1 cellular context compared by ENCODE assay signal in the genomic region with DNA sequence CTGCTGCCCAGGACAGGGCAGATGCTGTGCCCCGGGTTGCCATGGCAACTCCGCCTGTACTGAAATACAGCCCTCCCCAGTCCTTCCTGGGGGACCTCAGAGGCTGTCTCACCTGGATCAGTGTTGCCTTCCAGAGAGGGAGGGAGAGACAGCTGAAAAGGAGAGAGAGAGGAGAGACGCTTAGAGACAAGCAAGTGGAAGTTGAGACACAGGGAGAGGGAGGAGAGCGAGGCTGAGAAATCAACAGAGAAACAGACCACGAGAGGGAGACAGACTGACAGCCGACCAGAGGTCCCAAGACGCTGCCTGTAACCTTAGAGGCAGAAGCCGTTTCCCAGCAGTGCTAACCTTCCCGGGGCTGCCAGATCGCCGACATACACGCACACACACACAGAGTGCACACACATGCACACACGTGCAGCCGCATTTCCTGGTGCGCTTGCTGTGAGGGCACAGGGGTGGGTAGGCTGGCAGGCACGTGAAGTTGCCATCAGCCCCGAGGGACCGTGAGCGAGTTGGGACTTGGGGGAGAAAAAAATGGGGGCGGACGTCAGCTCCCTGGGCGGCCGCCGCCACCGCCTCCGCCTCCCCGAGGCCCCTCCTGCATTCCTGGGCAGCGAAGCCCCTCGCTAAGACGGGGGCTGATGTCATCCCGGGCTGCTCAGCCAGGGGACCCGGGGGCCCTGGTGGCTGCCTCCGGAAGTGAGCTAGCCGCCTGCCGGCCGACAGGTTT.
A peak's percentile ranks its signal among the peaks of the same experiment; 100 is the strongest.
TF ChIP-seq lines count a peak whose summit lies in the region.

No MANE protein-coding gene starts in this region.

TF ChIP-seq in HEK293, 187 proteins besides CTCF, POLR2A, EP300 and RAD21 (continued from another document and continues in another):
- TF ChIP-seq, protein P1, sequence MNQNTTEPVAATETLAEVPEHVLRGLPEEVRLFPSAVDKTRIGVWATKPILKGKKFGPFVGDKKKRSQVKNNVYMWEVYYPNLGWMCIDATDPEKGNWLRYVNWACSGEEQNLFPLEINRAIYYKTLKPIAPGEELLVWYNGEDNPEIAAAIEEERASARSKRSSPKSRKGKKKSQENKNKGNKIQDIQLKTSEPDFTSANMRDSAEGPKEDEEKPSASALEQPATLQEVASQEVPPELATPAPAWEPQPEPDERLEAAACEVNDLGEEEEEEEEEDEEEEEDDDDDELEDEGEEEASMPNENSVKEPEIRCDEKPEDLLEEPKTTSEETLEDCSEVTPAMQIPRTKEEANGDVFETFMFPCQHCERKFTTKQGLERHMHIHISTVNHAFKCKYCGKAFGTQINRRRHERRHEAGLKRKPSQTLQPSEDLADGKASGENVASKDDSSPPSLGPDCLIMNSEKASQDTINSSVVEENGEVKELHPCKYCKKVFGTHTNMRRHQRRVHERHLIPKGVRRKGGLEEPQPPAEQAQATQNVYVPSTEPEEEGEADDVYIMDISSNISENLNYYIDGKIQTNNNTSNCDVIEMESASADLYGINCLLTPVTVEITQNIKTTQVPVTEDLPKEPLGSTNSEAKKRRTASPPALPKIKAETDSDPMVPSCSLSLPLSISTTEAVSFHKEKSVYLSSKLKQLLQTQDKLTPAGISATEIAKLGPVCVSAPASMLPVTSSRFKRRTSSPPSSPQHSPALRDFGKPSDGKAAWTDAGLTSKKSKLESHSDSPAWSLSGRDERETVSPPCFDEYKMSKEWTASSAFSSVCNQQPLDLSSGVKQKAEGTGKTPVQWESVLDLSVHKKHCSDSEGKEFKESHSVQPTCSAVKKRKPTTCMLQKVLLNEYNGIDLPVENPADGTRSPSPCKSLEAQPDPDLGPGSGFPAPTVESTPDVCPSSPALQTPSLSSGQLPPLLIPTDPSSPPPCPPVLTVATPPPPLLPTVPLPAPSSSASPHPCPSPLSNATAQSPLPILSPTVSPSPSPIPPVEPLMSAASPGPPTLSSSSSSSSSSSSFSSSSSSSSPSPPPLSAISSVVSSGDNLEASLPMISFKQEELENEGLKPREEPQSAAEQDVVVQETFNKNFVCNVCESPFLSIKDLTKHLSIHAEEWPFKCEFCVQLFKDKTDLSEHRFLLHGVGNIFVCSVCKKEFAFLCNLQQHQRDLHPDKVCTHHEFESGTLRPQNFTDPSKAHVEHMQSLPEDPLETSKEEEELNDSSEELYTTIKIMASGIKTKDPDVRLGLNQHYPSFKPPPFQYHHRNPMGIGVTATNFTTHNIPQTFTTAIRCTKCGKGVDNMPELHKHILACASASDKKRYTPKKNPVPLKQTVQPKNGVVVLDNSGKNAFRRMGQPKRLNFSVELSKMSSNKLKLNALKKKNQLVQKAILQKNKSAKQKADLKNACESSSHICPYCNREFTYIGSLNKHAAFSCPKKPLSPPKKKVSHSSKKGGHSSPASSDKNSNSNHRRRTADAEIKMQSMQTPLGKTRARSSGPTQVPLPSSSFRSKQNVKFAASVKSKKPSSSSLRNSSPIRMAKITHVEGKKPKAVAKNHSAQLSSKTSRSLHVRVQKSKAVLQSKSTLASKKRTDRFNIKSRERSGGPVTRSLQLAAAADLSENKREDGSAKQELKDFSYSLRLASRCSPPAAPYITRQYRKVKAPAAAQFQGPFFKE (tag by site-specific recombination; IDR thresholded peaks at IDR 0.05; ENCODE audit: borderline replicate concordance), result no peak
- TF ChIP-seq SP7 (tag by site-specific recombination; IDR thresholded peaks at IDR 0.05) (peak; percentile 77), PRDM1 (tag by site-specific recombination; IDR thresholded peaks at IDR 0.05) (peak; percentile 90), ZNF501 (tag by site-specific recombination; IDR thresholded peaks at IDR 0.05) (peak; percentile 71; the same call in 1 of the 2 replicates), ZNF157 (tag by site-specific recombination; IDR thresholded peaks at IDR 0.05) (no peak), ZNF416 (tag by site-specific recombination; IDR thresholded peaks at IDR 0.05) (no peak; the same call in 1 of the 2 replicates), GLIS2 (tag by site-specific recombination; IDR thresholded peaks at IDR 0.05) (peak; percentile 94), ZNF785 (tag by site-specific recombination; IDR thresholded peaks at IDR 0.05) (no peak), ZNF404 (tag by site-specific recombination; IDR thresholded peaks at IDR 0.05) (no peak), ZNF335 (tag by site-specific recombination; conservative IDR thresholded peaks at IDR 0.05) (peak; percentile 99), ZNF16 (tag by site-specific recombination; IDR thresholded peaks at IDR 0.05; ENCODE audit: low read depth) (no peak), ZNF394 (tag by site-specific recombination; IDR thresholded peaks at IDR 0.05; ENCODE audit: borderline replicate concordance) (peak; percentile 49), ZNF341 (tag by site-specific recombination; IDR thresholded peaks at IDR 0.05; ENCODE audit: low read depth) (peak; percentile 56), ZNF791 (tag by site-specific recombination; IDR thresholded peaks at IDR 0.05) (no peak), ZNF133 (tag by site-specific recombination; IDR thresholded peaks at IDR 0.05) (no peak), SP2 (tag by site-specific recombination; IDR thresholded peaks at IDR 0.05) (peak; percentile 30; the same call in 1 of the 2 replicates), ZNF24 (tag by site-specific recombination; IDR thresholded peaks at IDR 0.05) (peak; percentile 56; the same call in 1 of the 2 replicates), HOXA7 (CRISPR knock-in tag; IDR thresholded peaks at IDR 0.05; ENCODE audit: borderline replicate concordance) (no peak), OSR2 (tag by site-specific recombination; IDR thresholded peaks at IDR 0.05) (peak; percentile 48; the same call in 1 of the 2 replicates), ZNF48 (tag by site-specific recombination; IDR thresholded peaks at IDR 0.05) (no peak), KLF8 (tag by site-specific recombination; IDR thresholded peaks at IDR 0.05) (peak; percentile 51; the same call in 1 of the 2 replicates), ZEB2 (tag by site-specific recombination; IDR thresholded peaks at IDR 0.05) (peak; percentile 83), ZNF324 (tag by site-specific recombination; IDR thresholded peaks at IDR 0.05) (peak; percentile 74), ZNF76 (tag by site-specific recombination; IDR thresholded peaks at IDR 0.05; ENCODE audit: borderline replicate concordance, low read depth) (peak; percentile 45; the same call in 1 of the 2 replicates), ZNF626 (tag by site-specific recombination; IDR thresholded peaks at IDR 0.05) (no peak), ZNF843 (tag by site-specific recombination; IDR thresholded peaks at IDR 0.05) (no peak)
- TF ChIP-seq, protein P2, sequence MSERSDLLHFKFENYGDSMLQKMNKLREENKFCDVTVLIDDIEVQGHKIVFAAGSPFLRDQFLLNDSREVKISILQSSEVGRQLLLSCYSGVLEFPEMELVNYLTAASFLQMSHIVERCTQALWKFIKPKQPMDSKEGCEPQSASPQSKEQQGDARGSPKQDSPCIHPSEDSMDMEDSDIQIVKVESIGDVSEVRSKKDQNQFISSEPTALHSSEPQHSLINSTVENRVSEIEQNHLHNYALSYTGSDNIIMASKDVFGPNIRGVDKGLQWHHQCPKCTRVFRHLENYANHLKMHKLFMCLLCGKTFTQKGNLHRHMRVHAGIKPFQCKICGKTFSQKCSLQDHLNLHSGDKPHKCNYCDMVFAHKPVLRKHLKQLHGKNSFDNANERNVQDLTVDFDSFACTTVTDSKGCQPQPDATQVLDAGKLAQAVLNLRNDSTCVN (tag by site-specific recombination; optimal IDR thresholded peaks at IDR 0.05), result peak; percentile 43
- TF ChIP-seq, protein P3, sequence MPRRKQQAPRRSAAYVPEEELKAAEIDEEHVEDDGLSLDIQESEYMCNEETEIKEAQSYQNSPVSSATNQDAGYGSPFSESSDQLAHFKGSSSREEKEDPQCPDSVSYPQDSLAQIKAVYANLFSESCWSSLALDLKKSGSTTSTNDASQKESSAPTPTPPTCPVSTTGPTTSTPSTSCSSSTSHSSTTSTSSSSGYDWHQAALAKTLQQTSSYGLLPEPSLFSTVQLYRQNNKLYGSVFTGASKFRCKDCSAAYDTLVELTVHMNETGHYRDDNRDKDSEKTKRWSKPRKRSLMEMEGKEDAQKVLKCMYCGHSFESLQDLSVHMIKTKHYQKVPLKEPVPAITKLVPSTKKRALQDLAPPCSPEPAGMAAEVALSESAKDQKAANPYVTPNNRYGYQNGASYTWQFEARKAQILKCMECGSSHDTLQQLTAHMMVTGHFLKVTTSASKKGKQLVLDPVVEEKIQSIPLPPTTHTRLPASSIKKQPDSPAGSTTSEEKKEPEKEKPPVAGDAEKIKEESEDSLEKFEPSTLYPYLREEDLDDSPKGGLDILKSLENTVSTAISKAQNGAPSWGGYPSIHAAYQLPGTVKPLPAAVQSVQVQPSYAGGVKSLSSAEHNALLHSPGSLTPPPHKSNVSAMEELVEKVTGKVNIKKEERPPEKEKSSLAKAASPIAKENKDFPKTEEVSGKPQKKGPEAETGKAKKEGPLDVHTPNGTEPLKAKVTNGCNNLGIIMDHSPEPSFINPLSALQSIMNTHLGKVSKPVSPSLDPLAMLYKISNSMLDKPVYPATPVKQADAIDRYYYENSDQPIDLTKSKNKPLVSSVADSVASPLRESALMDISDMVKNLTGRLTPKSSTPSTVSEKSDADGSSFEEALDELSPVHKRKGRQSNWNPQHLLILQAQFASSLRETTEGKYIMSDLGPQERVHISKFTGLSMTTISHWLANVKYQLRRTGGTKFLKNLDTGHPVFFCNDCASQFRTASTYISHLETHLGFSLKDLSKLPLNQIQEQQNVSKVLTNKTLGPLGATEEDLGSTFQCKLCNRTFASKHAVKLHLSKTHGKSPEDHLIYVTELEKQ (tag by site-specific recombination; IDR thresholded peaks at IDR 0.05; ENCODE audit: borderline replicate concordance), result peak; percentile 4; the same call in 1 of the 2 replicates
- TF ChIP-seq, protein P4, sequence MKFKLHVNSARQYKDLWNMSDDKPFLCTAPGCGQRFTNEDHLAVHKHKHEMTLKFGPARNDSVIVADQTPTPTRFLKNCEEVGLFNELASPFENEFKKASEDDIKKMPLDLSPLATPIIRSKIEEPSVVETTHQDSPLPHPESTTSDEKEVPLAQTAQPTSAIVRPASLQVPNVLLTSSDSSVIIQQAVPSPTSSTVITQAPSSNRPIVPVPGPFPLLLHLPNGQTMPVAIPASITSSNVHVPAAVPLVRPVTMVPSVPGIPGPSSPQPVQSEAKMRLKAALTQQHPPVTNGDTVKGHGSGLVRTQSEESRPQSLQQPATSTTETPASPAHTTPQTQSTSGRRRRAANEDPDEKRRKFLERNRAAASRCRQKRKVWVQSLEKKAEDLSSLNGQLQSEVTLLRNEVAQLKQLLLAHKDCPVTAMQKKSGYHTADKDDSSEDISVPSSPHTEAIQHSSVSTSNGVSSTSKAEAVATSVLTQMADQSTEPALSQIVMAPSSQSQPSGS (tag by site-specific recombination; IDR thresholded peaks at IDR 0.05; ENCODE audit: low read depth), result peak; percentile 59
- TF ChIP-seq, protein P5, sequence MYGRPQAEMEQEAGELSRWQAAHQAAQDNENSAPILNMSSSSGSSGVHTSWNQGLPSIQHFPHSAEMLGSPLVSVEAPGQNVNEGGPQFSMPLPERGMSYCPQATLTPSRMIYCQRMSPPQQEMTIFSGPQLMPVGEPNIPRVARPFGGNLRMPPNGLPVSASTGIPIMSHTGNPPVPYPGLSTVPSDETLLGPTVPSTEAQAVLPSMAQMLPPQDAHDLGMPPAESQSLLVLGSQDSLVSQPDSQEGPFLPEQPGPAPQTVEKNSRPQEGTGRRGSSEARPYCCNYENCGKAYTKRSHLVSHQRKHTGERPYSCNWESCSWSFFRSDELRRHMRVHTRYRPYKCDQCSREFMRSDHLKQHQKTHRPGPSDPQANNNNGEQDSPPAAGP (tag by site-specific recombination; IDR thresholded peaks at IDR 0.05), result peak; percentile 57; the same call in 1 of the 2 replicates
- TF ChIP-seq, protein P6, sequence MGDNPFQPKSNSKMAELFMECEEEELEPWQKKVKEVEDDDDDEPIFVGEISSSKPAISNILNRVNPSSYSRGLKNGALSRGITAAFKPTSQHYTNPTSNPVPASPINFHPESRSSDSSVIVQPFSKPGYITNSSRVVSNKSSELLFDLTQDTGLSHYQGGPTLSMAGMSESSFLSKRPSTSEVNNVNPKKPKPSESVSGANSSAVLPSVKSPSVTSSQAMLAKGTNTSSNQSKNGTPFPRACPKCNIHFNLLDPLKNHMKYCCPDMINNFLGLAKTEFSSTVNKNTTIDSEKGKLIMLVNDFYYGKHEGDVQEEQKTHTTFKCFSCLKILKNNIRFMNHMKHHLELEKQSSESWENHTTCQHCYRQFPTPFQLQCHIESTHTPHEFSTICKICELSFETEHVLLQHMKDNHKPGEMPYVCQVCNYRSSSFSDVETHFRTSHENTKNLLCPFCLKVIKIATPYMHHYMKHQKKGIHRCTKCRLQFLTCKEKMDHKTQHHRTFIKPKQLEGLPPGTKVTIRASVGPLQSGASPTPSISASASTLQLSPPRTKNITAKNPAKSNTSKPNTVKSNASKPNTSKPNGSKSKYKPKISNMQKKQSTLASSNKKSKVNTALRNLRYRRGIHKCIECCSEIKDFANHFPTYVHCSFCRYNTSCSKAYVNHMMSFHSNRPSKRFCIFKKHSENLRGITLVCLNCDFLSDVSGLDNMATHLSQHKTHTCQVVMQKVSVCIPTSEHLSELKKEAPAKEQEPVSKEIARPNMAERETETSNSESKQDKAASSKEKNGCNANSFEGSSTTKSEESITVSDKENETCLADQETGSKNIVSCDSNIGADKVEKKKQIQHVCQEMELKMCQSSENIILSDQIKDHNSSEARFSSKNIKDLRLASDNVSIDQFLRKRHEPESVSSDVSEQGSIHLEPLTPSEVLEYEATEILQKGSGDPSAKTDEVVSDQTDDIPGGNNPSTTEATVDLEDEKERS (tag by site-specific recombination; IDR thresholded peaks at IDR 0.05), result peak; percentile 10; the same call in 1 of the 2 replicates
- TF ChIP-seq, protein P7, sequence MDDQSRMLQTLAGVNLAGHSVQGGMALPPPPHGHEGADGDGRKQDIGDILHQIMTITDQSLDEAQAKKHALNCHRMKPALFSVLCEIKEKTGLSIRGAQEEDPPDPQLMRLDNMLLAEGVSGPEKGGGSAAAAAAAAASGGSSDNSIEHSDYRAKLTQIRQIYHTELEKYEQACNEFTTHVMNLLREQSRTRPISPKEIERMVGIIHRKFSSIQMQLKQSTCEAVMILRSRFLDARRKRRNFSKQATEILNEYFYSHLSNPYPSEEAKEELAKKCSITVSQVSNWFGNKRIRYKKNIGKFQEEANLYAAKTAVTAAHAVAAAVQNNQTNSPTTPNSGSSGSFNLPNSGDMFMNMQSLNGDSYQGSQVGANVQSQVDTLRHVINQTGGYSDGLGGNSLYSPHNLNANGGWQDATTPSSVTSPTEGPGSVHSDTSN (CRISPR knock-in tag; IDR thresholded peaks at IDR 0.05), result 0 out of 2 replicates have a peak, but pooled peaks have one; percentile 7
- TF ChIP-seq, protein P8, sequence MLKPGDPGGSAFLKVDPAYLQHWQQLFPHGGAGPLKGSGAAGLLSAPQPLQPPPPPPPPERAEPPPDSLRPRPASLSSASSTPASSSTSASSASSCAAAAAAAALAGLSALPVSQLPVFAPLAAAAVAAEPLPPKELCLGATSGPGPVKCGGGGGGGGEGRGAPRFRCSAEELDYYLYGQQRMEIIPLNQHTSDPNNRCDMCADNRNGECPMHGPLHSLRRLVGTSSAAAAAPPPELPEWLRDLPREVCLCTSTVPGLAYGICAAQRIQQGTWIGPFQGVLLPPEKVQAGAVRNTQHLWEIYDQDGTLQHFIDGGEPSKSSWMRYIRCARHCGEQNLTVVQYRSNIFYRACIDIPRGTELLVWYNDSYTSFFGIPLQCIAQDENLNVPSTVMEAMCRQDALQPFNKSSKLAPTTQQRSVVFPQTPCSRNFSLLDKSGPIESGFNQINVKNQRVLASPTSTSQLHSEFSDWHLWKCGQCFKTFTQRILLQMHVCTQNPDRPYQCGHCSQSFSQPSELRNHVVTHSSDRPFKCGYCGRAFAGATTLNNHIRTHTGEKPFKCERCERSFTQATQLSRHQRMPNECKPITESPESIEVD (tag by site-specific recombination; IDR thresholded peaks at IDR 0.05), result no peak
